In the genomic region with DNA sequence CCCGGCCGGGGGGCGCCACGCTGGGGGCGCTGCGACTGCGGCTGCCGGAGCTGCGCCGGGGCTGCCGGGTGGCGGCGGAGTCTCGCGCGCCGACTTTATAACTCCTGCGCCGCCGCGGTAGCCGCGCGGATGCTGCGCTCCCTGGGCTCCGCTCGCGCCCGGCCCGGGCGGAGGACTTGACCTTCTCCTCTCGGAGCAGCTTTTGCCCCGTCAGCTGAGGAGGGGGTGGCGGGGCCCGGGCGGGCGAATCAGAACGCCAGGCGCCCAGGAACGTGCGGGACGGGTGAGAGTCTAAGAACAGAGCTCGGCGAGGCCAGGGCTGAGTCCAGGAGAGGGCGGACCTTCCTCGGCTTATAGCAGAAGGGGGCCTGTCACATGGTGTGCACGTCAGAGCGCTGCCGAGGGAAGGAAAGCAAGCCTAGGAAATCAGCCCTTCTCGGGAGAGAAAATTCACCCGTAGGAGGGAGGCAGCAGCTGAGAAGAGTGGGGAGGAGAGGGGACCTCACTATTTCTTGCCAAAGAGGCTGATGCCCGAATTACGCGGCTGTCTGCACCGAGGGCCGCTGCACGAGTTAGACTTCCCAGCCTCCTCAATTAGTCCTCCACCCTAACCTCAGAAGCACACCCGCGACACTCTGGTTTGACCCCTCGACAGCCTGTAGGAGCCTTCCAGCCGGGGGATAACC, we compare ENCODE assay signal across 1 cellular context.
TF ChIP-seq lines count a peak whose summit lies in the region.

A gene (minus strand): TSS at position 327 of the 686 bp plus-strand sequence. CDS start 415 bp downstream, outside the sequence.

TF ChIP-seq in HepG2, 621 proteins besides CTCF, POLR2A, EP300 and RAD21 (continued from another document and continues in another):
- TF ChIP-seq, protein P1, sequence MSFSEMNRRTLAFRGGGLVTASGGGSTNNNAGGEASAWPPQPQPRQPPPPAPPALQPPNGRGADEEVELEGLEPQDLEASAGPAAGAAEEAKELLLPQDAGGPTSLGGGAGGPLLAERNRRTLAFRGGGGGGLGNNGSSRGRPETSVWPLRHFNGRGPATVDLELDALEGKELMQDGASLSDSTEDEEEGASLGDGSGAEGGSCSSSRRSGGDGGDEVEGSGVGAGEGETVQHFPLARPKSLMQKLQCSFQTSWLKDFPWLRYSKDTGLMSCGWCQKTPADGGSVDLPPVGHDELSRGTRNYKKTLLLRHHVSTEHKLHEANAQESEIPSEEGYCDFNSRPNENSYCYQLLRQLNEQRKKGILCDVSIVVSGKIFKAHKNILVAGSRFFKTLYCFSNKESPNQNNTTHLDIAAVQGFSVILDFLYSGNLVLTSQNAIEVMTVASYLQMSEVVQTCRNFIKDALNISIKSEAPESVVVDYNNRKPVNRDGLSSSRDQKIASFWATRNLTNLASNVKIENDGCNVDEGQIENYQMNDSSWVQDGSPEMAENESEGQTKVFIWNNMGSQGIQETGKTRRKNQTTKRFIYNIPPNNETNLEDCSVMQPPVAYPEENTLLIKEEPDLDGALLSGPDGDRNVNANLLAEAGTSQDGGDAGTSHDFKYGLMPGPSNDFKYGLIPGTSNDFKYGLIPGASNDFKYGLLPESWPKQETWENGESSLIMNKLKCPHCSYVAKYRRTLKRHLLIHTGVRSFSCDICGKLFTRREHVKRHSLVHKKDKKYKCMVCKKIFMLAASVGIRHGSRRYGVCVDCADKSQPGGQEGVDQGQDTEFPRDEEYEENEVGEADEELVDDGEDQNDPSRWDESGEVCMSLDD (CRISPR knock-in tag; IDR thresholded peaks at IDR 0.05; ENCODE audit: borderline replicate concordance), result no peak
- TF ChIP-seq ZNF251 (CRISPR knock-in tag; IDR thresholded peaks at IDR 0.05), result no peak
- TF ChIP-seq, protein P2, sequence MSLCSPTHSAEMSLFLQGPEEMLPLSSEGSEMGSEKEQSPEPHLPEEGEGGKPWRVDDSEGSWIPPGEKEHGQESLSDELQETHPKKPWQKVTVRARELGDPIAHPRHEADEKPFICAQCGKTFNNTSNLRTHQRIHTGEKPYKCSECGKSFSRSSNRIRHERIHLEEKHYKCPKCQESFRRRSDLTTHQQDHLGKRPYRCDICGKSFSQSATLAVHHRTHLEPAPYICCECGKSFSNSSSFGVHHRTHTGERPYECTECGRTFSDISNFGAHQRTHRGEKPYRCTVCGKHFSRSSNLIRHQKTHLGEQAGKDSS (CRISPR knock-in tag; IDR thresholded peaks at IDR 0.05; ENCODE audit: borderline replicate concordance, low read depth), result no peak
- TF ChIP-seq, protein P3, sequence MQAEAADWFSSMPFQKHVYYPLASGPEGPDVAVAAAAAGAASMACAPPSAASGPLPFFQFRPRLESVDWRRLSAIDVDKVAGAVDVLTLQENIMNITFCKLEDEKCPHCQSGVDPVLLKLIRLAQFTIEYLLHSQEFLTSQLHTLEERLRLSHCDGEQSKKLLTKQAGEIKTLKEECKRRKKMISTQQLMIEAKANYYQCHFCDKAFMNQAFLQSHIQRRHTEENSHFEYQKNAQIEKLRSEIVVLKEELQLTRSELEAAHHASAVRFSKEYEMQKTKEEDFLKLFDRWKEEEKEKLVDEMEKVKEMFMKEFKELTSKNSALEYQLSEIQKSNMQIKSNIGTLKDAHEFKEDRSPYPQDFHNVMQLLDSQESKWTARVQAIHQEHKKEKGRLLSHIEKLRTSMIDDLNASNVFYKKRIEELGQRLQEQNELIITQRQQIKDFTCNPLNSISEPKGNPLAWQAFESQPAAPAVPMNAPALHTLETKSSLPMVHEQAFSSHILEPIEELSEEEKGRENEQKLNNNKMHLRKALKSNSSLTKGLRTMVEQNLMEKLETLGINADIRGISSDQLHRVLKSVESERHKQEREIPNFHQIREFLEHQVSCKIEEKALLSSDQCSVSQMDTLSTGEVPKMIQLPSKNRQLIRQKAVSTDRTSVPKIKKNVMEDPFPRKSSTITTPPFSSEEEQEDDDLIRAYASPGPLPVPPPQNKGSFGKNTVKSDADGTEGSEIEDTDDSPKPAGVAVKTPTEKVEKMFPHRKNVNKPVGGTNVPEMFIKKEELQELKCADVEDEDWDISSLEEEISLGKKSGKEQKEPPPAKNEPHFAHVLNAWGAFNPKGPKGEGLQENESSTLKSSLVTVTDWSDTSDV (CRISPR knock-in tag; IDR thresholded peaks at IDR 0.05), result no peak
- TF ChIP-seq KLF6 (CRISPR knock-in tag; IDR thresholded peaks at IDR 0.05), result no peak
- TF ChIP-seq KLF16 (CRISPR knock-in tag; IDR thresholded peaks at IDR 0.05), result 0 out of 4 replicates have a peak, but pooled peaks of 1 of the 2 experiments have one; percentile 31
- 0 out of 2 replicates have a peak, but pooled peaks have one; percentile 28 for TF ChIP-seq POGZ (CRISPR knock-in tag; IDR thresholded peaks at IDR 0.05)
- TF ChIP-seq ARNT2 (CRISPR knock-in tag; IDR thresholded peaks at IDR 0.05; ENCODE audit: low read depth), result 0 out of 2 replicates have a peak, but pooled peaks have one; percentile 46
- TF ChIP-seq, protein P4, sequence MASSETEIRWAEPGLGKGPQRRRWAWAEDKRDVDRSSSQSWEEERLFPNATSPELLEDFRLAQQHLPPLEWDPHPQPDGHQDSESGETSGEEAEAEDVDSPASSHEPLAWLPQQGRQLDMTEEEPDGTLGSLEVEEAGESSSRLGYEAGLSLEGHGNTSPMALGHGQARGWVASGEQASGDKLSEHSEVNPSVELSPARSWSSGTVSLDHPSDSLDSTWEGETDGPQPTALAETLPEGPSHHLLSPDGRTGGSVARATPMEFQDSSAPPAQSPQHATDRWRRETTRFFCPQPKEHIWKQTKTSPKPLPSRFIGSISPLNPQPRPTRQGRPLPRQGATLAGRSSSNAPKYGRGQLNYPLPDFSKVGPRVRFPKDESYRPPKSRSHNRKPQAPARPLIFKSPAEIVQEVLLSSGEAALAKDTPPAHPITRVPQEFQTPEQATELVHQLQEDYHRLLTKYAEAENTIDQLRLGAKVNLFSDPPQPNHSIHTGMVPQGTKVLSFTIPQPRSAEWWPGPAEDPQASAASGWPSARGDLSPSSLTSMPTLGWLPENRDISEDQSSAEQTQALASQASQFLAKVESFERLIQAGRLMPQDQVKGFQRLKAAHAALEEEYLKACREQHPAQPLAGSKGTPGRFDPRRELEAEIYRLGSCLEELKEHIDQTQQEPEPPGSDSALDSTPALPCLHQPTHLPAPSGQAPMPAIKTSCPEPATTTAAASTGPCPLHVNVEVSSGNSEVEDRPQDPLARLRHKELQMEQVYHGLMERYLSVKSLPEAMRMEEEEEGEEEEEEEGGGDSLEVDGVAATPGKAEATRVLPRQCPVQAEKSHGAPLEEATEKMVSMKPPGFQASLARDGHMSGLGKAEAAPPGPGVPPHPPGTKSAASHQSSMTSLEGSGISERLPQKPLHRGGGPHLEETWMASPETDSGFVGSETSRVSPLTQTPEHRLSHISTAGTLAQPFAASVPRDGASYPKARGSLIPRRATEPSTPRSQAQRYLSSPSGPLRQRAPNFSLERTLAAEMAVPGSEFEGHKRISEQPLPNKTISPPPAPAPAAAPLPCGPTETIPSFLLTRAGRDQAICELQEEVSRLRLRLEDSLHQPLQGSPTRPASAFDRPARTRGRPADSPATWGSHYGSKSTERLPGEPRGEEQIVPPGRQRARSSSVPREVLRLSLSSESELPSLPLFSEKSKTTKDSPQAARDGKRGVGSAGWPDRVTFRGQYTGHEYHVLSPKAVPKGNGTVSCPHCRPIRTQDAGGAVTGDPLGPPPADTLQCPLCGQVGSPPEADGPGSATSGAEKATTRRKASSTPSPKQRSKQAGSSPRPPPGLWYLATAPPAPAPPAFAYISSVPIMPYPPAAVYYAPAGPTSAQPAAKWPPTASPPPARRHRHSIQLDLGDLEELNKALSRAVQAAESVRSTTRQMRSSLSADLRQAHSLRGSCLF (CRISPR knock-in tag; IDR thresholded peaks at IDR 0.05; ENCODE audit: borderline replicate concordance), result no peak
- 0 out of 2 replicates have a peak, but pooled peaks have one; percentile 37 for TF ChIP-seq ZBTB7B (CRISPR knock-in tag; IDR thresholded peaks at IDR 0.05)
- TF ChIP-seq, protein P5, sequence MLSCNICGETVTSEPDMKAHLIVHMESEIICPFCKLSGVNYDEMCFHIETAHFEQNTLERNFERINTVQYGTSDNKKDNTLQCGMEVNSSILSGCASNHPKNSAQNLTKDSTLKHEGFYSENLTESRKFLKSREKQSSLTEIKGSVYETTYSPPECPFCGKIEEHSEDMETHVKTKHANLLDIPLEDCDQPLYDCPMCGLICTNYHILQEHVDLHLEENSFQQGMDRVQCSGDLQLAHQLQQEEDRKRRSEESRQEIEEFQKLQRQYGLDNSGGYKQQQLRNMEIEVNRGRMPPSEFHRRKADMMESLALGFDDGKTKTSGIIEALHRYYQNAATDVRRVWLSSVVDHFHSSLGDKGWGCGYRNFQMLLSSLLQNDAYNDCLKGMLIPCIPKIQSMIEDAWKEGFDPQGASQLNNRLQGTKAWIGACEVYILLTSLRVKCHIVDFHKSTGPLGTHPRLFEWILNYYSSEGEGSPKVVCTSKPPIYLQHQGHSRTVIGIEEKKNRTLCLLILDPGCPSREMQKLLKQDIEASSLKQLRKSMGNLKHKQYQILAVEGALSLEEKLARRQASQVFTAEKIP (CRISPR knock-in tag; IDR thresholded peaks at IDR 0.05; ENCODE audit: borderline replicate concordance), result no peak
- TF ChIP-seq, protein P6, sequence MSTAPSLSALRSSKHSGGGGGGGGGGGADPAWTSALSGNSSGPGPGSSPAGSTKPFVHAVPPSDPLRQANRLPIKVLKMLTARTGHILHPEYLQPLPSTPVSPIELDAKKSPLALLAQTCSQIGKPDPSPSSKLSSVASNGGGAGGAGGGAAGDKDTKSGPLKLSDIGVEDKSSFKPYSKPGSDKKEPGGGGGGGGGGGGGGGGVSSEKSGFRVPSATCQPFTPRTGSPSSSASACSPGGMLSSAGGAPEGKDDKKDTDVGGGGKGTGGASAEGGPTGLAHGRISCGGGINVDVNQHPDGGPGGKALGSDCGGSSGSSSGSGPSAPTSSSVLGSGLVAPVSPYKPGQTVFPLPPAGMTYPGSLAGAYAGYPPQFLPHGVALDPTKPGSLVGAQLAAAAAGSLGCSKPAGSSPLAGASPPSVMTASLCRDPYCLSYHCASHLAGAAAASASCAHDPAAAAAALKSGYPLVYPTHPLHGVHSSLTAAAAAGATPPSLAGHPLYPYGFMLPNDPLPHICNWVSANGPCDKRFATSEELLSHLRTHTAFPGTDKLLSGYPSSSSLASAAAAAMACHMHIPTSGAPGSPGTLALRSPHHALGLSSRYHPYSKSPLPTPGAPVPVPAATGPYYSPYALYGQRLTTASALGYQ (CRISPR knock-in tag; IDR thresholded peaks at IDR 0.05), result no peak
- no peak for TF ChIP-seq PPARG (CRISPR knock-in tag; conservative IDR thresholded peaks at IDR 0.05)
- no peak for TF ChIP-seq ZSCAN29 (CRISPR knock-in tag; conservative IDR thresholded peaks at IDR 0.05)
- no peak for TF ChIP-seq NFYB (CRISPR knock-in tag; IDR thresholded peaks at IDR 0.05)
- TF ChIP-seq KDM2A (CRISPR knock-in tag; IDR thresholded peaks at IDR 0.05; ENCODE audit: borderline replicate concordance, low read depth), result peak; percentile 37; the same call in 1 of the 2 replicates
- TF ChIP-seq TOPORS (CRISPR knock-in tag; IDR thresholded peaks at IDR 0.05), result no peak
- no peak for TF ChIP-seq FOXM1 (CRISPR knock-in tag; IDR thresholded peaks at IDR 0.05)
- TF ChIP-seq, protein P7, sequence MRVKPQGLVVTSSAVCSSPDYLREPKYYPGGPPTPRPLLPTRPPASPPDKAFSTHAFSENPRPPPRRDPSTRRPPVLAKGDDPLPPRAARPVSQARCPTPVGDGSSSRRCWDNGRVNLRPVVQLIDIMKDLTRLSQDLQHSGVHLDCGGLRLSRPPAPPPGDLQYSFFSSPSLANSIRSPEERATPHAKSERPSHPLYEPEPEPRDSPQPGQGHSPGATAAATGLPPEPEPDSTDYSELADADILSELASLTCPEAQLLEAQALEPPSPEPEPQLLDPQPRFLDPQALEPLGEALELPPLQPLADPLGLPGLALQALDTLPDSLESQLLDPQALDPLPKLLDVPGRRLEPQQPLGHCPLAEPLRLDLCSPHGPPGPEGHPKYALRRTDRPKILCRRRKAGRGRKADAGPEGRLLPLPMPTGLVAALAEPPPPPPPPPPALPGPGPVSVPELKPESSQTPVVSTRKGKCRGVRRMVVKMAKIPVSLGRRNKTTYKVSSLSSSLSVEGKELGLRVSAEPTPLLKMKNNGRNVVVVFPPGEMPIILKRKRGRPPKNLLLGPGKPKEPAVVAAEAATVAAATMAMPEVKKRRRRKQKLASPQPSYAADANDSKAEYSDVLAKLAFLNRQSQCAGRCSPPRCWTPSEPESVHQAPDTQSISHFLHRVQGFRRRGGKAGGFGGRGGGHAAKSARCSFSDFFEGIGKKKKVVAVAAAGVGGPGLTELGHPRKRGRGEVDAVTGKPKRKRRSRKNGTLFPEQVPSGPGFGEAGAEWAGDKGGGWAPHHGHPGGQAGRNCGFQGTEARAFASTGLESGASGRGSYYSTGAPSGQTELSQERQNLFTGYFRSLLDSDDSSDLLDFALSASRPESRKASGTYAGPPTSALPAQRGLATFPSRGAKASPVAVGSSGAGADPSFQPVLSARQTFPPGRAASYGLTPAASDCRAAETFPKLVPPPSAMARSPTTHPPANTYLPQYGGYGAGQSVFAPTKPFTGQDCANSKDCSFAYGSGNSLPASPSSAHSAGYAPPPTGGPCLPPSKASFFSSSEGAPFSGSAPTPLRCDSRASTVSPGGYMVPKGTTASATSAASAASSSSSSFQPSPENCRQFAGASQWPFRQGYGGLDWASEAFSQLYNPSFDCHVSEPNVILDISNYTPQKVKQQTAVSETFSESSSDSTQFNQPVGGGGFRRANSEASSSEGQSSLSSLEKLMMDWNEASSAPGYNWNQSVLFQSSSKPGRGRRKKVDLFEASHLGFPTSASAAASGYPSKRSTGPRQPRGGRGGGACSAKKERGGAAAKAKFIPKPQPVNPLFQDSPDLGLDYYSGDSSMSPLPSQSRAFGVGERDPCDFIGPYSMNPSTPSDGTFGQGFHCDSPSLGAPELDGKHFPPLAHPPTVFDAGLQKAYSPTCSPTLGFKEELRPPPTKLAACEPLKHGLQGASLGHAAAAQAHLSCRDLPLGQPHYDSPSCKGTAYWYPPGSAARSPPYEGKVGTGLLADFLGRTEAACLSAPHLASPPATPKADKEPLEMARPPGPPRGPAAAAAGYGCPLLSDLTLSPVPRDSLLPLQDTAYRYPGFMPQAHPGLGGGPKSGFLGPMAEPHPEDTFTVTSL (CRISPR knock-in tag; IDR thresholded peaks at IDR 0.05; ENCODE audit: borderline replicate concordance), result no peak
- TF ChIP-seq ZNF253 (CRISPR knock-in tag; IDR thresholded peaks at IDR 0.05; ENCODE audit: borderline replicate concordance), result no peak
- TF ChIP-seq, protein P8, sequence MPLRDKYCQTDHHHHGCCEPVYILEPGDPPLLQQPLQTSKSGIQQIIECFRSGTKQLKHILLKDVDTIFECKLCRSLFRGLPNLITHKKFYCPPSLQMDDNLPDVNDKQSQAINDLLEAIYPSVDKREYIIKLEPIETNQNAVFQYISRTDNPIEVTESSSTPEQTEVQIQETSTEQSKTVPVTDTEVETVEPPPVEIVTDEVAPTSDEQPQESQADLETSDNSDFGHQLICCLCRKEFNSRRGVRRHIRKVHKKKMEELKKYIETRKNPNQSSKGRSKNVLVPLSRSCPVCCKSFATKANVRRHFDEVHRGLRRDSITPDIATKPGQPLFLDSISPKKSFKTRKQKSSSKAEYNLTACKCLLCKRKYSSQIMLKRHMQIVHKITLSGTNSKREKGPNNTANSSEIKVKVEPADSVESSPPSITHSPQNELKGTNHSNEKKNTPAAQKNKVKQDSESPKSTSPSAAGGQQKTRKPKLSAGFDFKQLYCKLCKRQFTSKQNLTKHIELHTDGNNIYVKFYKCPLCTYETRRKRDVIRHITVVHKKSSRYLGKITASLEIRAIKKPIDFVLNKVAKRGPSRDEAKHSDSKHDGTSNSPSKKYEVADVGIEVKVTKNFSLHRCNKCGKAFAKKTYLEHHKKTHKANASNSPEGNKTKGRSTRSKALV (CRISPR knock-in tag; IDR thresholded peaks at IDR 0.05), result peak; percentile 93
- TF ChIP-seq ZFY (CRISPR knock-in tag; IDR thresholded peaks at IDR 0.05), result peak; percentile 30; the same call in 1 of the 2 replicates
